ENCODE assay signal across 18 cellular contexts in the genomic region with DNA sequence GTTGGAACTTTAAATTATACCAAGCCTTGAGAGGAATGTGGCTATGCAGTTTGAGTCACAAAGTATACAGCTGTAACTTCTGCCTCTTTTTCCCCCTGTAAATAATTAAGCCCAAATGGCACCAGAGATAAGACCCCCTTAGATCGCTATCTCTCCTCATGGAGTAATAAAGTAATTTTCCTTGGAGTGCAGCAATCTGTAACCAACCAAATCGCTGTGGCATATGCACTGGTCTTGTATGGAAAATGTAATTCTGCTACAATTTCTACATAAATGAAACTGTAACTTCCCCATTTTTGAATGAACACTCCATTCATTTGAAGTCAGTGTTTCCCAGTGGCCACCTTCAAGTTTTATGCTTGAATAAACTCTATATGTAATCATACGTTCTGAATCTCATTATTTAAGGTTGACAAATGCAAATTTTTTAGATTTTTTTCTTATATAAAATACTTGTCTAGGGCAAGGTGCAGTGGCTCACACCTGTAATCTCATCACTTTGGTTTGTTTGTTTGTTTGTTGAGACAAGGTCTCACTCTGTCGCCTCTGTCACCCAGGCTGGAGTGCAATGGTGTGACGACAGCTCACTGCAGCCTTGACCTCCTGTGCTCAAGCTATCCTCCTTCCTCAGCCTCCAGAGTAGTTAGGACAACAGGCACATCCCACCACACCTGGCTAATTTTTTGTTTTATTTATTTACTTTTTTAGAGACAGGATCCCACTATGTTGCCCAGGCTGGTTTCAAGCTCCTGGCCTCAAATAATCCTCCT. TPM values are rescaled to one million over a fixed set of nuclear protein-coding genes. Genes with fewer than 3 reads are reported as not detected.
A peak's percentile ranks its signal among the peaks of the same experiment; 100 is the strongest.
DNase-seq lines count a peak whose midpoint lies in the region; ATAC-seq, FAIRE-seq and TF ChIP-seq lines count a peak whose summit lies in the region.
"Had no signal": no experiment of that assay in that cellular context is flagged by ENCODE, and none has a peak within 500 bp of the region (broad histone marks: within the 10 kb centered on the region; RNA-seq: fewer than 3 reads in every experiment).

No MANE protein-coding gene starts in this region.

- no peaks in the 10 kb centered on the region for H3K27me3 ChIP-seq in MM.1S (replicated peaks; ENCODE audit: insufficient read depth, low read length)

- no peaks in the 10 kb centered on the region for H3K4me1 ChIP-seq in MM.1S (ENCODE audit: low read length)

- no peak overlapping the region for H2AFZ ChIP-seq in MM.1S (ENCODE audit: low read length)

- peak overlapping the region in 2 of 6 donors; percentile 81 to 92 for H3K27ac Mint-ChIP-seq in naive B cell
- H3K27ac Mint-ChIP-seq: mesothelial cell of epicardium, T-cell had no signal

- DNase-seq in GM18507 (ENCODE audit: extremely low spot score, insufficient read length, low read depth), result no peak
- DNase-seq in LoVo (ENCODE audit: low spot score), result peak; percentile 55
- peak; percentile 5 for DNase-seq in SKM-1 (lab: John Stamatoyannopoulos, UW; ENCODE audit: unreplicated experiment)
- peak; percentile 38 for DNase-seq in naive B cell
- no peak for DNase-seq in RPMI8226
- no peak for DNase-seq in NCI-H524 treated with DMSO at 0.1 percent for 48 hours (lab: John Stamatoyannopoulos, UW)
- no peak for DNase-seq in MM.1S
- DNase-seq: activated CD4-positive, alpha-beta T cell treated with anti-CD3 and anti-CD28 coated beads for 1 hour; activated gamma-delta T cell treated with Interleukin-2 at 50 U/mL for 16 hours; NCI-H1092; NK-92 treated with Interleukin-12 subunit alpha and Interleukin-12 subunit beta, amount 100 ng/mL, for 24 hours; stimulated activated naive CD8-positive, alpha-beta T cell treated with anti-CD3 and anti-CD28 coated beads, Interleukin-15, Interleukin-2, amounts not matched to agents 100 U/mL and 50 U/mL, for 24 hours; T-cell had no signal

- H3K79me2 ChIP-seq in MM.1S (ENCODE audit: low read length), result no peaks in the 10 kb centered on the region

- no peak overlapping the region for H3K9ac ChIP-seq in MM.1S (ENCODE audit: low read length)

- no peaks in the 10 kb centered on the region for H3K36me3 Mint-ChIP-seq in naive B cell
- H3K36me3 Mint-ChIP-seq: mesothelial cell of epicardium, T-cell had no signal

- no peak for TF ChIP-seq CTCF in MM.1S (IDR thresholded peaks at IDR 0.05; ENCODE audit: low read length)

- H3K4me3 Mint-ChIP-seq in naive B cell, result peak overlapping the region in 6 of 8 donors; percentile 5 to 69 (median 26)
- H3K4me3 Mint-ChIP-seq: mesothelial cell of epicardium, T-cell had no signal

- no peaks in the 10 kb centered on the region for H3K9me3 Mint-ChIP-seq in naive B cell
- H3K9me3 Mint-ChIP-seq: mesothelial cell of epicardium, T-cell had no signal

- no peaks in the 10 kb centered on the region for H3K36me3 ChIP-seq in MM.1S (replicated peaks; ENCODE audit: insufficient read depth, low read length)

- ATAC-seq in naive B cell (ENCODE audit: low read depth in 2 of 2), result peak; percentile 88 to 92
- no peak for ATAC-seq in HG03457 (IDR thresholded peaks at IDR 0.05; ENCODE audit: unreplicated experiment)
- ATAC-seq: stimulated activated naive CD8-positive, alpha-beta T cell treated with anti-CD3 and anti-CD28 coated beads, Interleukin-15, Interleukin-2, amounts not matched to agents 100 U/mL and 50 U/mL, for 24 hours; T-cell had no signal

- no peaks in the 10 kb centered on the region for H3K9me2 ChIP-seq in MM.1S (replicated peaks; ENCODE audit: insufficient read depth, low read length)

- no peaks in the 10 kb centered on the region for H3K9me3 ChIP-seq in MM.1S (replicated peaks; ENCODE audit: insufficient read depth, low read length)

- H3K4me1 Mint-ChIP-seq in naive B cell, result peaks cover 4 to 27% (median 27%) of the 10 kb centered on the region in 3 donors

- FAIRE-seq in GM18507 (lab: Jason Lieb, UNC), result peak; percentile 45
- FAIRE-seq: astrocyte, colon, islet of Langerhans had no signal

- no peak overlapping the region for H3K4me2 ChIP-seq in MM.1S (ENCODE audit: low read depth, low read length)

- H4K20me1 ChIP-seq in MM.1S (ENCODE audit: insufficient read depth, low read length), result no peaks in the 10 kb centered on the region

- H3K27me3 Mint-ChIP-seq in naive B cell, result no peaks in the 10 kb centered on the region
- H3K27me3 Mint-ChIP-seq: T-cell had no signal

- no peaks in the 10 kb centered on the region for H3F3A ChIP-seq in MM.1S (ENCODE audit: insufficient read depth, low read length)

- H3K27ac ChIP-seq in MM.1S (ENCODE audit: low read length), result no peak overlapping the region

- H3K4me3 ChIP-seq in MM.1S (ENCODE audit: low read length), result no peak overlapping the region

RNA-seq across cellular contexts. Expression of gene SUSD1, which starts 12.3 kb away (rescaled TPM):
- polyA plus RNA-seq in naive B cell (ENCODE audit: low read depth in 6 of 6), result 10 to 100 TPM in 1 of 6 donors, 1 to 10 TPM in 5; 5.1 to 19.4 (median 9.1) TPM

Comparison
In these comparisons a context has a peak if more than half of its experiments do, and no peak if none do; other contexts are left out.
1. DNase-seq: peak in LoVo (single experiment), SKM-1 (single experiment) and naive B cell (single experiment); none in GM18507 (single experiment), RPMI8226 (single experiment), NCI-H524 treated with DMSO at 0.1 percent for 48 hours (single experiment) and MM.1S (single experiment).